8 cellular contexts compared by ENCODE assay signal in genomic region chr17:43170140-43170765, GRCh38. TPM values are rescaled to one million over a fixed set of nuclear protein-coding genes. Genes with fewer than 3 reads are reported as not detected.
DNase-seq lines count a peak whose midpoint lies in the region; ATAC-seq and TF ChIP-seq lines count a peak whose summit lies in the region.

No MANE protein-coding gene starts in this region.

- H2AFZ ChIP-seq in Loucy (ENCODE audit: low read length): peak overlapping the region; percentile 84

- DNase-seq in Daoy (ENCODE audit: low read depth) (peak; percentile 89), H7 (peak; percentile 95), RWPE1 (ENCODE audit: low spot score) (peak; percentile 98), fibroblast of the conjunctiva (ENCODE audit: low read depth) (peak; percentile 95), nephron progenitor cell (peak; percentile 71)
- peak; percentile 78 for DNase-seq in activated T-helper 9 cell treated with anti-CD3 and anti-CD28 coated beads, Interleukin-2, amount 50 U/mL, for 16 hours (ENCODE audit: low read depth)
- DNase-seq in stimulated activated naive CD8-positive, alpha-beta T cell treated with anti-CD3 and anti-CD28 coated beads, Interleukin-15, Interleukin-2, amounts not matched to agents 100 U/mL and 50 U/mL, for 24 hours: peak; percentile 83

- H3K27ac ChIP-seq in RWPE1: peak overlapping the region; percentile 96

- H3K4me1 Mint-ChIP-seq in nephron progenitor cell: peaks cover 8% of the 10 kb centered on the region

- H3F3A ChIP-seq in Loucy (ENCODE audit: low read depth): no peaks in the 10 kb centered on the region

- H3K27me3 ChIP-seq in H7 (ENCODE audit: control insufficient read depth, insufficient read depth, low read length): no peaks in the 10 kb centered on the region
- no peaks in the 10 kb centered on the region for H3K27me3 ChIP-seq in Loucy (ENCODE audit: insufficient read depth, low read length, poor library complexity, severe bottlenecking)

- H3K4me1 ChIP-seq in Loucy (ENCODE audit: insufficient read depth, low read length, poor library complexity, severe bottlenecking): peaks cover 12% of the 10 kb centered on the region

- no peaks in the 10 kb centered on the region for H3K9me2 ChIP-seq in Loucy (replicated peaks; ENCODE audit: low read depth, low read length)

- peaks cover 59% of the 10 kb centered on the region; the same call in 1 of the 2 replicates for H3K79me2 ChIP-seq in Loucy (ENCODE audit: insufficient read depth, low read length)

- no peak overlapping the region for H3K27ac Mint-ChIP-seq in nephron progenitor cell

- POLR2A ChIA-PET in RWPE1 (lab: Yijun Ruan, JAX; ENCODE audit: low non-redundant PET): interaction anchor here (0.6 kb wide), 1 partner anchor 20 kb away, joined by 4 read pairs; no protein-coding TSS in a partner anchor

- peak overlapping the region; percentile 93 for H3K9ac ChIP-seq in Loucy (ENCODE audit: low read depth, low read length, poor library complexity, severe bottlenecking)

- ATAC-seq in stimulated activated naive CD8-positive, alpha-beta T cell treated with anti-CD3 and anti-CD28 coated beads, Interleukin-15, Interleukin-2, amounts not matched to agents 100 U/mL and 50 U/mL, for 24 hours: peak; percentile 83

- H3K36me3 ChIP-seq in H7 (replicated peaks; ENCODE audit: control insufficient read depth, insufficient read depth, low read length) (no peaks in the 10 kb centered on the region), Loucy (ENCODE audit: insufficient read depth, low read length) (no peaks in the 10 kb centered on the region)

- no peaks in the 10 kb centered on the region for H3K9me3 ChIP-seq in Loucy (ENCODE audit: insufficient read depth, low read depth, low read length)

- H3K27me3 Mint-ChIP-seq in nephron progenitor cell (ENCODE audit: low read depth, poor library complexity): no peaks in the 10 kb centered on the region

- peaks cover 12% of the 10 kb centered on the region for H3K36me3 Mint-ChIP-seq in nephron progenitor cell (ENCODE audit: low read depth)

- H3K4me3 Mint-ChIP-seq in nephron progenitor cell: no peak overlapping the region

- no peaks in the 10 kb centered on the region for H4K20me1 ChIP-seq in Loucy (ENCODE audit: insufficient read depth, low read length, poor library complexity, severe bottlenecking)

- H3K4me2 ChIP-seq in Loucy (ENCODE audit: low read depth, low read length, poor library complexity, severe bottlenecking): peak overlapping the region; percentile 71

- peak overlapping the region; percentile 79 for H3K4me3 ChIP-seq in H7 (ENCODE audit: insufficient read depth, low read depth, low read length)
- H3K4me3 ChIP-seq in Loucy (ENCODE audit: low read length, poor library complexity, severe bottlenecking): peak overlapping the region; percentile 89

- no peaks in the 10 kb centered on the region for H3K9me3 Mint-ChIP-seq in nephron progenitor cell

- no peak for TF ChIP-seq CTCF in Loucy (conservative IDR thresholded peaks at IDR 0.05; ENCODE audit: low read length)
- no peak for TF ChIP-seq CTCF in RWPE1 (conservative IDR thresholded peaks at IDR 0.05; ENCODE audit: low read depth)
- no peak for TF ChIP-seq CTCF in nephron progenitor cell (IDR thresholded peaks at IDR 0.05)

- CTCF ChIA-PET in RWPE1 (lab: Yijun Ruan, JAX): interaction anchor here (0.6 kb wide), 1 partner anchor 114 kb away, joined by 3 read pairs; no protein-coding TSS in a partner anchor

RNA-seq across cellular contexts. Expression of gene NBR1, which starts 0.8 kb away (rescaled TPM):
- 25.6 and 31.7 TPM in 2 replicates for total RNA-seq in Daoy (2014; rRNA removed; shearing (Covaris generic))
- 44.2 and 60.1 TPM in 2 replicates for total RNA-seq in H7 (2014; rRNA removed; shearing (Covaris generic))

RNA-seq across cellular contexts. Expression of gene TMEM106A, which starts 41.4 kb away (rescaled TPM):
- 1.8 and 3.8 TPM in 2 replicates for total RNA-seq in Daoy (2014; rRNA removed; shearing (Covaris generic))
- 0.96 and 1.7 TPM in 2 replicates for total RNA-seq in H7 (2014; rRNA removed; shearing (Covaris generic))

RNA-seq across cellular contexts. Expression of gene BRCA1, which starts 45.1 kb away (rescaled TPM):
- total RNA-seq in Daoy (2014; rRNA removed; shearing (Covaris generic)): 41.0 and 41.8 TPM in 2 replicates
- total RNA-seq in H7 (2014; rRNA removed; shearing (Covaris generic)): 27.2 and 27.9 TPM in 2 replicates

RNA-seq across cellular contexts. Expression of gene CCDC200, which starts 58.2 kb away (rescaled TPM):
- total RNA-seq in Daoy (2014; rRNA removed; shearing (Covaris generic)): not detected in 2 replicates
- not detected in 2 replicates for total RNA-seq in H7 (2014; rRNA removed; shearing (Covaris generic))

Comparison
In these comparisons a context has a peak if more than half of its experiments do, and no peak if none do; other contexts are left out.
1. Peak in every context shown above with its lines: DNase-seq, ATAC-seq, H3K4me3 ChIP-seq and H3K27ac ChIP-seq.